Comparison of ENCODE assay signal across 8 cellular contexts in genomic region chr7:80134536-80135305, GRCh38. TPM values are rescaled to one million over a fixed set of nuclear protein-coding genes. Genes with fewer than 3 reads are reported as not detected.
DNase-seq lines count a peak whose midpoint lies in the region; ATAC-seq, FAIRE-seq and TF ChIP-seq lines count a peak whose summit lies in the region.

TSS of gene GNAI1 (plus strand) at chr7:80134831. CDS start at chr7:80135161, 330 bp downstream.

- peak; percentile 27 for TF ChIP-seq CTCF in AG09309 (IDR thresholded peaks at IDR 0.05; ENCODE audit: control insufficient read depth, insufficient read depth, low read depth, low read length, missing control alignments)
- peak in 2 of 3 experiments; percentile 29 to 79 for TF ChIP-seq CTCF in keratinocyte (optimal IDR thresholded peaks at IDR 0.05 in 1 of 3, IDR thresholded peaks at IDR 0.05 in 1 of 3, conservative IDR thresholded peaks at IDR 0.05 in 1 of 3; ENCODE audit: extremely low read depth in 1 of 3, insufficient read depth in 2 of 3, low read length in 3 of 3)

- peaks cover 3% of the 10 kb centered on the region for H4K20me1 ChIP-seq in keratinocyte (ENCODE audit: control insufficient read depth, extremely low read depth, insufficient read depth, low read length)

- H3K9me3 ChIP-seq in keratinocyte (ENCODE audit: control insufficient read depth, low read depth, low read length), result no peaks in the 10 kb centered on the region

- peaks cover 48% of the 10 kb centered on the region for H3K79me2 ChIP-seq in keratinocyte (ENCODE audit: control insufficient read depth, insufficient read depth, low read length)

- DNase-seq in AG09309 (ENCODE audit: low read depth), result peak; percentile 72
- DNase-seq in LHCN-M2 (ENCODE audit: low read depth), result peak; percentile 90
- DNase-seq in SW480 (ENCODE audit: low spot score), result peak; percentile 79
- DNase-seq in keratinocyte (ENCODE audit: low read depth, low spot score), result peak; percentile 59
- DNase-seq in T-helper 9 cell, result no peak

- H3K27me3 ChIP-seq in keratinocyte (ENCODE audit: control insufficient read depth, extremely low read depth, insufficient read depth, low read length), result no peaks in the 10 kb centered on the region

- peak within 1 kb of the TSS; percentile 85 for H2AFZ ChIP-seq in keratinocyte (ENCODE audit: control insufficient read depth, low read length)

- peaks cover 35% of the 10 kb centered on the region for H3K4me1 ChIP-seq in keratinocyte (ENCODE audit: control insufficient read depth, extremely low read depth, insufficient read depth, low read length)

- H3K4me2 ChIP-seq in keratinocyte (ENCODE audit: control insufficient read depth, extremely low read depth, insufficient read depth, low read depth, low read length), result peak within 1 kb of the TSS; percentile 94

- no peaks in the 10 kb centered on the region for H3K9me1 ChIP-seq in keratinocyte (ENCODE audit: control insufficient read depth, extremely low read depth, insufficient read depth, low read length)

- no peaks in the 10 kb centered on the region for H3K36me3 ChIP-seq in keratinocyte (ENCODE audit: control insufficient read depth in 2 of 2, extremely low read depth in 1 of 2, insufficient read depth in 2 of 2, low read length in 2 of 2)

- dilution Hi-C loops in keratinocyte (cut with MboI; ENCODE audit: extremely low pct_ligation_motif_present, low sequenced_read_pairs), result no loop called here

- FAIRE-seq in keratinocyte (lab: Jason Lieb, UNC), result no peak

- peak within 1 kb of the TSS; percentile 99 for H3K9ac ChIP-seq in keratinocyte (ENCODE audit: control insufficient read depth, extremely low read depth, insufficient read depth, low read length)

- peak; percentile 46 for ATAC-seq in GM18909 (IDR thresholded peaks at IDR 0.05; ENCODE audit: poor library complexity, unreplicated experiment)

- H3K27ac ChIP-seq in cingulate gyrus (ENCODE audit: low read depth, low read length) (peak within 1 kb of the TSS; percentile 96), keratinocyte (ENCODE audit: control insufficient read depth, insufficient read depth, low read length) (peak within 1 kb of the TSS; percentile 97), skin epidermis (peak within 1 kb of the TSS; percentile 67 to 99 (median 94))

- H3K4me3 ChIP-seq in AG09309 (ENCODE audit: control insufficient read depth, low read depth, low read length), result peak within 1 kb of the TSS; percentile 97
- peak within 1 kb of the TSS; percentile 92 to 99 (median 93) for H3K4me3 ChIP-seq in keratinocyte (ENCODE audit: control insufficient read depth in 2 of 3, extremely low read depth in 1 of 3, insufficient read depth in 2 of 3, low read depth in 1 of 3, low read length in 3 of 3)
- H3K4me3 ChIP-seq in skin epidermis, result peak within 1 kb of the TSS; percentile 54 to 92 (median 84)

RNA-seq across cellular contexts. Expression of gene GNAI1, which starts in this region (rescaled TPM):
- 84.0 and 95.9 TPM in 2 replicates for total RNA-seq in LHCN-M2 (2014; rRNA removed)
- polyA plus RNA-seq in LHCN-M2 (2012), result 36.7 TPM
- polyA plus RNA-seq in keratinocyte, result 41.7 to 84.1 TPM (median 56.9 TPM) in 3 replicates
- polyA plus RNA-seq in keratinocyte (2011; ENCODE audit: low read depth), result 234 TPM
- polyA plus RNA-seq in keratinocyte (2011; cell fraction: cytosol; rRNA removed), result 31.0 and 75.0 TPM in 2 replicates
- polyA plus RNA-seq in keratinocyte (2011; cell fraction: nucleus; rRNA removed), result 74.0 and 79.8 TPM in 2 replicates
- polyA plus RNA-seq in keratinocyte (2012; ENCODE audit: low replicate concordance), result 56.1 and 146 TPM in 2 replicates
- 6.2 to 56.0 TPM (median 42.7 TPM) in 3 replicates for polyA minus RNA-seq in keratinocyte
- 33.4 TPM for polyA minus RNA-seq in keratinocyte (2011; cell fraction: cytosol; rRNA and poly(A)+ RNA removed)
- 29.4 and 65.7 TPM in 2 replicates for polyA minus RNA-seq in keratinocyte (2011; cell fraction: nucleus; rRNA and poly(A)+ RNA removed)
